18 cellular contexts compared by ENCODE assay signal in genomic region chr2:3204031-3204430, GRCh38.
DNase-seq lines count a peak whose midpoint lies in the region; ATAC-seq and TF ChIP-seq lines count a peak whose summit lies in the region.
"Had no signal": no experiment of that assay in that cellular context is flagged by ENCODE, and none has a peak within 500 bp of the region (broad histone marks: within the 10 kb centered on the region; RNA-seq: fewer than 3 reads in every experiment).

No MANE protein-coding gene starts in this region.

- H3K9me3 ChIP-seq in BLaER1 treated with 17β-estradiol and CSF1 and Interleukin-3, amounts not matched to agents 10 nM and 100 nM (replicated peaks in 1 of 11) = peaks cover 0 to 11% (median 8%) of the 10 kb centered on the region in 11 experiments; a peak in 11 of 22 replicates
- H3K9me3 ChIP-seq in naive thymus-derived CD4-positive, alpha-beta T cell (ENCODE audit: control insufficient read depth in 2 of 3, low read length in 3 of 3) = no peaks in the 10 kb centered on the region
- no peaks in the 10 kb centered on the region for H3K9me3 ChIP-seq in PC-9 (ENCODE audit: insufficient read depth, low read depth)
- H3K9me3 ChIP-seq: BE2C had no signal

- ATAC-seq in naive thymus-derived CD4-positive, alpha-beta T cell = no peak
- ATAC-seq in activated naive CD4-positive, alpha-beta T cell treated with anti-CD3 and anti-CD28 coated beads, Interleukin-2, amount 50 U/mL, for 72 hours = no peak
- ATAC-seq: GM12878 had no signal

- H3K27me3 Mint-ChIP-seq in naive thymus-derived CD4-positive, alpha-beta T cell = no peaks in the 10 kb centered on the region
- H3K27me3 Mint-ChIP-seq: CD8-positive, alpha-beta memory T cell had no signal

- peaks cover 0 to 30% (median 13%) of the 10 kb centered on the region in 5 donors for H3K36me3 Mint-ChIP-seq in naive thymus-derived CD4-positive, alpha-beta T cell
- peaks cover 5% of the 10 kb centered on the region in 2 donors for H3K36me3 Mint-ChIP-seq in activated naive CD4-positive, alpha-beta T cell treated with anti-CD3 and anti-CD28 coated beads, Interleukin-2, amount 50 U/mL, for 72 hours

- peaks cover 4% of the 10 kb centered on the region; the same call in 1 of the 2 replicates for H3F3A ChIP-seq in PC-9 (ENCODE audit: insufficient read depth, low read depth)

- H3K9me2 ChIP-seq in PC-9 (ENCODE audit: insufficient read depth) = no peaks in the 10 kb centered on the region

- peak; percentile 29 for DNase-seq in DMS79 treated with DMSO at 0.1 percent for 48 hours (lab: John Stamatoyannopoulos, UW)
- no peak for DNase-seq in DMS79 (lab: John Stamatoyannopoulos, UW)
- peak; percentile 42 for DNase-seq in NCI-H510A treated with DMSO at 0.1 percent for 48 hours (lab: John Stamatoyannopoulos, UW)
- no peak for DNase-seq in naive thymus-derived CD4-positive, alpha-beta T cell
- no peak for DNase-seq in foreskin fibroblast
- DNase-seq in PC-9 = no peak
- DNase-seq in activated naive CD4-positive, alpha-beta T cell treated with anti-CD3 and anti-CD28 coated beads, Interleukin-2, amount 50 U/mL, for 72 hours (ENCODE audit: low spot score in 2 of 2) = no peak
- DNase-seq: BE2C; CD8-positive, alpha-beta memory T cell; GDM1; GM23248; NCI-H1417 treated with DMSO at 0.1 percent for 48 hours; NCI-H1930; SW 1271 had no signal

- peaks cover 0 to 40% (median 0%) of the 10 kb centered on the region in 11 experiments; a peak in 8 of 22 replicates for H4K20me1 ChIP-seq in BLaER1 treated with 17β-estradiol and CSF1 and Interleukin-3, amounts not matched to agents 10 nM and 100 nM
- H4K20me1 ChIP-seq in PC-9 (ENCODE audit: insufficient read depth) = peaks cover 28% of the 10 kb centered on the region

- H3K4me1 Mint-ChIP-seq in naive thymus-derived CD4-positive, alpha-beta T cell = peaks cover 2 to 17% (median 8%) of the 10 kb centered on the region in 7 donors

- peaks cover 0 to 61% (median 54%) of the 10 kb centered on the region in 10 experiments; a peak in 16 of 20 replicates for H3K4me1 ChIP-seq in BLaER1 treated with 17β-estradiol and CSF1 and Interleukin-3, amounts not matched to agents 10 nM and 100 nM
- no peaks in the 10 kb centered on the region for H3K4me1 ChIP-seq in naive thymus-derived CD4-positive, alpha-beta T cell (ENCODE audit: control insufficient read depth in 2 of 2, insufficient read depth in 2 of 2, low read length in 2 of 2)
- H3K4me1 ChIP-seq in PC-9 (replicated peaks; ENCODE audit: insufficient read depth) = no peaks in the 10 kb centered on the region
- H3K4me1 ChIP-seq: BE2C had no signal

- no TSS peak for BruUV-seq in PC-9 (replicated peaks; lab: Mats Ljungman, UMichigan)

- peak overlapping the region in 2 of 10 donors; percentile 48 to 55 for H3K4me3 Mint-ChIP-seq in naive thymus-derived CD4-positive, alpha-beta T cell
- H3K4me3 Mint-ChIP-seq: CD8-positive, alpha-beta memory T cell had no signal

- peak overlapping the region in 4 of 11 experiments; percentile 7 to 32 (median 18); a peak in 4 of 22 replicates for H3K9ac ChIP-seq in BLaER1 treated with 17β-estradiol and CSF1 and Interleukin-3, amounts not matched to agents 10 nM and 100 nM
- H3K9ac ChIP-seq: GM23248 had no signal

- H3K9me3 Mint-ChIP-seq in naive thymus-derived CD4-positive, alpha-beta T cell = peaks cover 0 to 2% (median 0%) of the 10 kb centered on the region in 11 donors
- H3K9me3 Mint-ChIP-seq in activated naive CD4-positive, alpha-beta T cell treated with anti-CD3 and anti-CD28 coated beads, Interleukin-2, amount 50 U/mL, for 72 hours = no peaks in the 10 kb centered on the region
- H3K9me3 Mint-ChIP-seq: CD8-positive, alpha-beta memory T cell had no signal

- CTCF ChIA-PET in naive thymus-derived CD4-positive, alpha-beta T cell (lab: Charles Lee) = no interaction called here
- CTCF ChIA-PET in PC-9 (lab: Charles Lee) = no interaction called here

- H3K4me3 ChIP-seq in BLaER1 treated with 17β-estradiol and CSF1 and Interleukin-3, amounts not matched to agents 10 nM and 100 nM = no peak overlapping the region
- no peak overlapping the region for H3K4me3 ChIP-seq in naive thymus-derived CD4-positive, alpha-beta T cell (ENCODE audit: low read length)
- H3K4me3 ChIP-seq in foreskin fibroblast (ENCODE audit: low read depth in 1 of 2, low read length in 2 of 2) (no peak overlapping the region), PC-9 (no peak overlapping the region)
- H3K4me3 ChIP-seq: GM12878, GM23248, K562 had no signal

- H3K79me2 ChIP-seq in PC-9 (ENCODE audit: low read depth) = no peaks in the 10 kb centered on the region

- H3K4me2 ChIP-seq in BLaER1 treated with 17β-estradiol and CSF1 and Interleukin-3, amounts not matched to agents 10 nM and 100 nM = peak overlapping the region in 8 of 11 experiments; percentile 39 to 75 (median 67); a peak in 15 of 22 replicates
- H3K4me2 ChIP-seq in PC-9 = no peak overlapping the region

- H2AFZ ChIP-seq in PC-9 = no peak overlapping the region
- H2AFZ ChIP-seq: GM23248 had no signal

- TF ChIP-seq CTCF in foreskin fibroblast (IDR thresholded peaks at IDR 0.05; ENCODE audit: low read depth, low read length) (no peak), PC-9 (conservative IDR thresholded peaks at IDR 0.05) (no peak)

- peak overlapping the region in 6 of 9 donors; percentile 6 to 95 (median 75) for H3K27ac Mint-ChIP-seq in naive thymus-derived CD4-positive, alpha-beta T cell
- peak overlapping the region in 1 of 2 donors; percentile 72 for H3K27ac Mint-ChIP-seq in activated naive CD4-positive, alpha-beta T cell treated with anti-CD3 and anti-CD28 coated beads, Interleukin-2, amount 50 U/mL, for 72 hours

- POLR2A ChIA-PET in naive thymus-derived CD4-positive, alpha-beta T cell (lab: Charles Lee) = no interaction called here
- POLR2A ChIA-PET in PC-9 (lab: Charles Lee; ENCODE audit: unreplicated experiment) = no interaction called here

- peak overlapping the region in 3 of 11 experiments; percentile 5 to 27 (median 24); a peak in 1 of 22 replicates for H3K27ac ChIP-seq in BLaER1 treated with 17β-estradiol and CSF1 and Interleukin-3, amounts not matched to agents 10 nM and 100 nM
- no peak overlapping the region for H3K27ac ChIP-seq in naive thymus-derived CD4-positive, alpha-beta T cell (ENCODE audit: low read depth, low read length)
- H3K27ac ChIP-seq in PC-9 = no peak overlapping the region
- H3K27ac ChIP-seq: 22Rv1, GM23248 had no signal

- no peaks in the 10 kb centered on the region for H3K27me3 ChIP-seq in BLaER1 treated with 17β-estradiol and CSF1 and Interleukin-3, amounts not matched to agents 10 nM and 100 nM
- no peaks in the 10 kb centered on the region for H3K27me3 ChIP-seq in naive thymus-derived CD4-positive, alpha-beta T cell (ENCODE audit: control insufficient read depth in 2 of 2, insufficient read depth in 2 of 2, low read length in 2 of 2)
- no peaks in the 10 kb centered on the region for H3K27me3 ChIP-seq in PC-9 (ENCODE audit: insufficient read depth, low read depth)
- H3K27me3 ChIP-seq: BE2C had no signal

- H3K36me3 ChIP-seq in BLaER1 treated with 17β-estradiol and CSF1 and Interleukin-3, amounts not matched to agents 10 nM and 100 nM = peaks cover 1 to 66% (median 24%) of the 10 kb centered on the region in 11 experiments; a peak in 18 of 22 replicates
- peaks cover 0 to 10% (median 0%) of the 10 kb centered on the region in 3 experiments for H3K36me3 ChIP-seq in naive thymus-derived CD4-positive, alpha-beta T cell (ENCODE audit: control insufficient read depth in 2 of 3, insufficient read depth in 3 of 3, low read length in 3 of 3)
- H3K36me3 ChIP-seq in PC-9 (ENCODE audit: low read depth) = no peaks in the 10 kb centered on the region

- intact Hi-C loops in naive thymus-derived CD4-positive, alpha-beta T cell (cut with micrococcal nuclease) = no loop called here
- intact Hi-C loops in PC-9 (cut with micrococcal nuclease; ENCODE audit: unreplicated experiment) = no loop called here

Comparison
In these comparisons a context has a peak if more than half of its experiments do, and no peak if none do; other contexts are left out.
1. DNase-seq: peak in DMS79 treated with DMSO at 0.1 percent for 48 hours (single experiment) and NCI-H510A treated with DMSO at 0.1 percent for 48 hours (single experiment); none in DMS79 (single experiment), naive thymus-derived CD4-positive, alpha-beta T cell (0 of 9), foreskin fibroblast (0 of 2), PC-9 (0 of 2) and activated naive CD4-positive, alpha-beta T cell treated with anti-CD3 and anti-CD28 coated beads, Interleukin-2, amount 50 U/mL, for 72 hours (0 of 2).